28 cellular contexts compared by ENCODE assay signal in the genomic region with DNA sequence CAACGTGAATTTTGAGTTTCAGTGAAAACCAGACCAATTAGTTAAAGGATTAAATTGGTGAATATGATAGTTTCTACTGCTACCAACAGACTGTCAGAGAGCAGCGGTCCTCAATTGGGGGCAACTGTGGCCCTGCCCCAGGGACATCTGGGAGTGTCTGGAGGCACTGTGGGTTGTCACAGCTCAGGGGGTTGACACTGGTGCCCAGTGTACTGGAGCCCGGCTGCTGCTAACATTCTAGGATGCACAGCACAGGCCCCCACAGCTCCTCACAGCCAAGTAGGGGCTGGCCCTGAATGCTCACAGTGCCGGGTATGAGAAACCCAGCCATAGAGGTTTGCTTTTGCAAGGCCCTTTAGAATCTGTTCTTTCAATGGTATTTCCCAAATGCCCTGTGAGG.
"Had no signal": no experiment of that assay in that cellular context is flagged by ENCODE, and none has a peak within 500 bp of the region (broad histone marks: within the 10 kb centered on the region; RNA-seq: fewer than 3 reads in every experiment).

No MANE protein-coding gene starts in this region.

- H3K27ac ChIP-seq: neural progenitor cell, neutrophil, ovary, parathyroid adenoma, prostate gland, right lobe of liver, sigmoid colon, stomach, thoracic aorta, thyroid gland, tibial nerve, upper lobe of left lung, vagina had no signal

- H3K27me3 ChIP-seq: neural progenitor cell, ovary, right lobe of liver, stomach, thyroid gland, tibial nerve, upper lobe of left lung, vagina had no signal

- H3K4me3 ChIP-seq: neural progenitor cell, ovary, prostate gland, right lobe of liver, sigmoid colon, stomach, thoracic aorta, thyroid gland, tibial nerve, upper lobe of left lung, vagina had no signal

- H3K9ac ChIP-seq: neural progenitor cell, parathyroid adenoma had no signal

- ATAC-seq: naive thymus-derived CD4-positive, alpha-beta T cell; natural killer cell; right cardiac atrium; right lobe of liver; stimulated activated effector memory CD8-positive, alpha-beta T cell treated with anti-CD3 and anti-CD28 coated beads, Interleukin-12 subunit alpha, Interleukin-12 subunit beta, amount 100 ng/mL, for 72 hours; stimulated activated naive B cell treated with anti-CD40 and anti-IgM and Interleukin-4, amounts not matched to agents 10 μg/mL and 1 μg/mL and 100 μg/mL, for 72 hours had no signal

- DNase-seq: naive thymus-derived CD4-positive, alpha-beta T cell; natural killer cell; nucleus accumbens; ovary; posterior cingulate gyrus; retina; right cardiac atrium; right lobe of liver; sigmoid colon; small intestine; stimulated activated CD4-positive, alpha-beta T cell treated with anti-CD3 and anti-CD28 coated beads, Interleukin-15, amount 100 ng/mL, for 24 hours; stimulated activated CD4-positive, alpha-beta T cell treated with anti-CD3 and anti-CD28 coated beads, Interleukin-2, amount 100 ng/mL, for 24 hours; stimulated activated CD4-positive, alpha-beta T cell treated with anti-CD3 and anti-CD28 coated beads, Interleukin-2, amount 100 ng/mL, for 48 hours; stimulated activated CD4-positive, alpha-beta T cell treated with anti-CD3 and anti-CD28 coated beads, Interleukin-4, amount 100 ng/mL, for 24 hours; stimulated activated naive B cell treated with anti-CD40 and anti-IgM and Interleukin-4, amounts not matched to agents 10 μg/mL and 1 μg/mL and 100 μg/mL, for 72 hours; stimulated activated naive CD4-positive, alpha-beta T cell treated with Interleukin-2 at 50 U/mL for 16 hours; stomach; thyroid gland; trophoblast cell; upper lobe of left lung had no signal

- H3K36me3 ChIP-seq: neural progenitor cell, neutrophil, ovary, prostate gland, right lobe of liver, sigmoid colon, stomach, thoracic aorta, thyroid gland, tibial nerve, upper lobe of left lung, vagina had no signal

- H2AFZ ChIP-seq: neural progenitor cell, parathyroid adenoma had no signal

- H3K4me2 ChIP-seq: neural progenitor cell had no signal

- H3K4me1 ChIP-seq: parathyroid adenoma, prostate gland, right lobe of liver, stomach, upper lobe of left lung, vagina had no signal

- H3K9me3 ChIP-seq: neutrophil, ovary, prostate gland, right lobe of liver, sigmoid colon, stomach, thoracic aorta, thyroid gland, tibial nerve, upper lobe of left lung, vagina had no signal

- H3K79me2 ChIP-seq: parathyroid adenoma had no signal

- FAIRE-seq: small intestine had no signal
